Comparison of ENCODE assay signal across 15 cellular contexts in the genomic region with DNA sequence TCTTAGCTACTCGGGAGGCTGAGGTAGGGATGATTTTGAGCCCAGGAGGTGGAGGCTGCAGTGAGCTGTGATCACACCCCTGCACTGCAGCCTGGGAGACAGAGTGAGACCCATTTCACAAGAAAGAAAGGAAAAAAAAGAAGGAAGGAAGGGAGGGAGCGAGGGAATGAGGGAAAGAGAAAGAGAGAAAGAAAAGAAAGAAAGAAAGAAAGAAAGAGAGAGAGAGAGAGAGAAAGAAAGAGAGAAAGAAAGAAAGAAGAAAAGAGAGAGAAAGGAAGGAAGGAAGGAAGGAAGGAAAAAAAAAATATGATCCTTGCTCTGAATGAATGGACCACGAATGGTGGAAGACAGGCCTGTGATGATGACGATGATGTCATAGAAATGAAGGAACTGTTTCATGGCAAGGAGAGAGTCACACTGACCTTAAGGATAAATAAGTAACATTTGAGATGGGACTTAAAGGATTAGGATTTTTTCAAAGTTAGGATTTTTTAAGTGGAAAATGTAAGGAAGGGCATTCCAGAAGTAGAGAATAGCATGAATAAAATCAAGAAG.
"Had no signal": no experiment of that assay in that cellular context is flagged by ENCODE, and none has a peak within 500 bp of the region (broad histone marks: within the 10 kb centered on the region; RNA-seq: fewer than 3 reads in every experiment).

No MANE protein-coding gene starts in this region.

- H3K4me3 Mint-ChIP-seq: memory B cell had no signal

- H3K27me3 Mint-ChIP-seq: memory B cell had no signal

- H3K36me3 ChIP-seq: colonic mucosa, left lung, neutrophil, upper lobe of left lung had no signal

- H3K36me3 Mint-ChIP-seq: memory B cell had no signal

- H3K27ac ChIP-seq: colonic mucosa, left lung, upper lobe of left lung, VCaP had no signal

- ATAC-seq: left lung had no signal

- H3K27ac Mint-ChIP-seq: memory B cell had no signal

- H3K4me3 ChIP-seq: colonic mucosa, left lung, upper lobe of left lung had no signal

- H3K9me3 ChIP-seq: colonic mucosa, neutrophil, upper lobe of left lung had no signal

- DNase-seq: activated CD4-positive, alpha-beta T cell treated with anti-CD3 and anti-CD28 coated beads for 4 hours; activated gamma-delta T cell; caudate nucleus; colonic mucosa; effector CD4-positive, alpha-beta T cell; foreskin melanocyte; head of caudate nucleus; left lung; SIG-M5; small intestine; T-helper 9 cell; upper lobe of left lung had no signal

- H3K27me3 ChIP-seq: colonic mucosa, left lung, neutrophil, upper lobe of left lung had no signal

- H3K9me3 Mint-ChIP-seq: memory B cell had no signal
